In the genomic region with DNA sequence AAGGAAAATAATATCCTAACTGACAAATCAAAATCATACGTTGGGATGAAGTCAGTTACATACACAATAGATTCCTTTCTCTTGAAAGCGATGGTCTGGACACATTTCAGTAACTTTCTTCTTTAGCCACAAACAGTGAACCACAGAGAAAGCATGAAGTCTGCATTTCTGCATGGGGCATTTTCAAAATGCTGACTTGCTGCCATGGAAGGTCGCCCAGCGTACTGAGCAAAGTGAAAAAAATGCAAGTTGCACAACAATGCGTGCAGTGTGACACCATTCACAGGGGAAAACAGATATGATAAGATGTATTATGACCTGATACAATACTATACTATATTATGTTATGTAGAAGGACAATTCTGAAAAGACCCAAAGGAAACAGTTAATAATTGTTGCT, we compare ENCODE assay signal across 9 cellular contexts.
DNase-seq lines count a peak whose midpoint lies in the region; ATAC-seq and TF ChIP-seq lines count a peak whose summit lies in the region.
"Had no signal": no experiment of that assay in that cellular context is flagged by ENCODE, and none has a peak within 500 bp of the region (broad histone marks: within the 10 kb centered on the region; RNA-seq: fewer than 3 reads in every experiment).

No MANE protein-coding gene starts in this region.

- DNase-seq in EL (peak; percentile 96), left cardiac atrium (peak; percentile 34), renal cortical epithelial cell (ENCODE audit: low read depth) (peak; percentile 83), NCI-H2227 treated with DMSO at 0.1 percent for 48 hours (lab: John Stamatoyannopoulos, UW) (no peak), NCI-H526 treated with DMSO at 0.1 percent for 48 hours (lab: John Stamatoyannopoulos, UW) (no peak), NCI-H2029 treated with DMSO at 0.1 percent for 48 hours (lab: John Stamatoyannopoulos, UW) (no peak)
- DNase-seq in activated CD8-positive, alpha-beta T cell treated with anti-CD3 and anti-CD28 coated beads for 36 hours = no peak

- no peaks in the 10 kb centered on the region for H3K36me3 Mint-ChIP-seq in activated CD8-positive, alpha-beta T cell treated with anti-CD3 and anti-CD28 coated beads for 36 hours (ENCODE audit: low read depth)

- intact Hi-C loops in left cardiac atrium (cut with DNase I) = no loop called here
- intact Hi-C loops in activated CD8-positive, alpha-beta T cell treated with anti-CD3 and anti-CD28 coated beads for 36 hours (cut with micrococcal nuclease) = no loop called here

- H3K4me3 Mint-ChIP-seq in activated CD8-positive, alpha-beta T cell treated with anti-CD3 and anti-CD28 coated beads for 36 hours = no peak overlapping the region

- no peaks in the 10 kb centered on the region for H3K9me3 Mint-ChIP-seq in activated CD8-positive, alpha-beta T cell treated with anti-CD3 and anti-CD28 coated beads for 36 hours

- TF ChIP-seq CTCF in activated CD8-positive, alpha-beta T cell treated with anti-CD3 and anti-CD28 coated beads for 36 hours (IDR thresholded peaks at IDR 0.05) = no peak

- no peaks in the 10 kb centered on the region for H3K4me1 Mint-ChIP-seq in activated CD8-positive, alpha-beta T cell treated with anti-CD3 and anti-CD28 coated beads for 36 hours (ENCODE audit: low read depth)

- H3K27me3 Mint-ChIP-seq in activated CD8-positive, alpha-beta T cell treated with anti-CD3 and anti-CD28 coated beads for 36 hours = no peaks in the 10 kb centered on the region

- POLR2A ChIA-PET in activated CD8-positive, alpha-beta T cell treated with anti-CD3 and anti-CD28 coated beads for 36 hours (lab: Charles Lee) = no interaction called here

- CTCF ChIA-PET in activated CD8-positive, alpha-beta T cell treated with anti-CD3 and anti-CD28 coated beads for 36 hours (lab: Charles Lee) = no interaction called here

- H3K27ac ChIP-seq in angular gyrus (ENCODE audit: low read depth, low read length) = peak overlapping the region; percentile 6
- H3K27ac ChIP-seq: VCaP had no signal

- ATAC-seq in left cardiac atrium = peak; percentile 72 to 84
- no peak for ATAC-seq in activated CD8-positive, alpha-beta T cell treated with anti-CD3 and anti-CD28 coated beads for 36 hours

- no peak overlapping the region for H3K27ac Mint-ChIP-seq in activated CD8-positive, alpha-beta T cell treated with anti-CD3 and anti-CD28 coated beads for 36 hours

Comparison
In these comparisons a context has a peak if more than half of its experiments do, and no peak if none do; other contexts are left out.
1. DNase-seq: peak in EL (single experiment), left cardiac atrium (single experiment) and renal cortical epithelial cell (single experiment); none in NCI-H2227 treated with DMSO at 0.1 percent for 48 hours (single experiment), NCI-H526 treated with DMSO at 0.1 percent for 48 hours (single experiment), NCI-H2029 treated with DMSO at 0.1 percent for 48 hours (single experiment) and activated CD8-positive, alpha-beta T cell treated with anti-CD3 and anti-CD28 coated beads for 36 hours (single experiment).